Comparison of ENCODE assay signal across 8 cellular contexts in the genomic region with DNA sequence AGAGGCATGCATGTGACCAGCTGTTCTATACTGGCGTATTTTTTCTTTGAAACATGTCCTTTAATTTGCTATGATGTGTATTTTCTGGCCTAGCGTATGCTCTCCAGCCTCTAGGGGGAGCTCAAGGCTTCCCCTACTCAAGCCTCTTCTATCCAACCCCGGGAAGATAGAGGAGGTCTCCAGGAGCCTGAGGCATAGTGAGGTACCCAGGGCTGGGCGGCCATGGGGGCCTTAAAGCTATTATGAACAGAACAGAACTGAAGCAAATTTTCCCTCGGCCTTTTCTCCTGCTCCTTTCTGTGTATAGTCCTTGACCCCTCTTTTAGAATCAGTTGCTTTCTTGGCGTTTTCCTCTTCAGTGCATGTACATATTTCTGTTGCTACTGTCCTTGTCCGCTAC.
DNase-seq lines count a peak whose midpoint lies in the region; ATAC-seq and TF ChIP-seq lines count a peak whose summit lies in the region.

No MANE protein-coding gene starts in this region.

- H3K9me3 ChIP-seq in H9 (ENCODE audit: control insufficient read depth, low read depth, low read length) = no peaks in the 10 kb centered on the region

- no peak overlapping the region for H3K4me2 ChIP-seq in H9 (ENCODE audit: insufficient read depth, insufficient read length, low read length)

- no peak overlapping the region for H2BK120ac ChIP-seq in H9 (ENCODE audit: low read depth, low read length, poor library complexity, severe bottlenecking)

- H4K5ac ChIP-seq in H9 (ENCODE audit: insufficient read length, low read depth, low read length) = no peak overlapping the region

- no peak overlapping the region for H2BK5ac ChIP-seq in H9 (ENCODE audit: insufficient read length, low read length)

- H2AFZ ChIP-seq in H9 (ENCODE audit: low read length) = no peak overlapping the region

- H2BK12ac ChIP-seq in H9 (ENCODE audit: insufficient read length, low read depth, low read length) = no peak overlapping the region

- no peaks in the 10 kb centered on the region for H3K23me2 ChIP-seq in H9 (ENCODE audit: insufficient read length, low read depth, low read length, poor library complexity, severe bottlenecking)

- H3K9me3 Mint-ChIP-seq in H9 = no peaks in the 10 kb centered on the region

- no peak overlapping the region for H3K4me3 Mint-ChIP-seq in H9

- H4K91ac ChIP-seq in H9 (ENCODE audit: insufficient read length, low read depth, low read length) = no peak overlapping the region

- no peak overlapping the region for H2BK15ac ChIP-seq in H9 (ENCODE audit: low read depth, low read length)

- no peaks in the 10 kb centered on the region for H3K4me1 ChIP-seq in H9 (ENCODE audit: insufficient read depth, low read length)

- no peak for ATAC-seq in HG03457 (IDR thresholded peaks at IDR 0.05; ENCODE audit: unreplicated experiment)
- ATAC-seq in HG03342 (IDR thresholded peaks at IDR 0.05; ENCODE audit: unreplicated experiment) = no peak

- no peak overlapping the region for H3K4ac ChIP-seq in H9 (ENCODE audit: low read depth, low read length)

- H3T11ph ChIP-seq in H9 (ENCODE audit: low read length) = no peak overlapping the region

- no peaks in the 10 kb centered on the region for H4K20me1 ChIP-seq in H9 (ENCODE audit: control insufficient read depth, insufficient read depth, insufficient read length)

- H3K27me3 ChIP-seq in H9 (ENCODE audit: insufficient read depth, low read length) = no peaks in the 10 kb centered on the region

- no peak overlapping the region for H2BK20ac ChIP-seq in H9 (ENCODE audit: low read depth, low read length, poor library complexity, severe bottlenecking)

- H3K79me1 ChIP-seq in H9 (ENCODE audit: insufficient read depth, low read depth, low read length, poor library complexity, severe bottlenecking) = no peaks in the 10 kb centered on the region

- H4K8ac ChIP-seq in H9 (replicated peaks; ENCODE audit: insufficient read length, low read depth, low read length) = no peak overlapping the region

- H3K27ac ChIP-seq in H9 (ENCODE audit: insufficient read length, low read depth, low read length) (no peak overlapping the region), substantia nigra (ENCODE audit: low read depth, low read length, poor library complexity, severe bottlenecking) (no peak overlapping the region)

- H3K36me3 Mint-ChIP-seq in H9 (ENCODE audit: insufficient read depth in 1 of 3, low read depth in 3 of 3) = no peaks in the 10 kb centered on the region; a peak in 1 of 7 replicates

- no peak overlapping the region for H3K18ac ChIP-seq in H9 (ENCODE audit: insufficient read length, low read depth, low read length)

- no peaks in the 10 kb centered on the region for H3K27me3 Mint-ChIP-seq in H9 (ENCODE audit: low read depth)

- H3K56ac ChIP-seq in H9 (ENCODE audit: insufficient read length, low read depth, low read length) = no peak overlapping the region

- H3K79me2 ChIP-seq in H9 (ENCODE audit: insufficient read depth, low read length) = no peaks in the 10 kb centered on the region

- H3K9ac ChIP-seq in H9 (ENCODE audit: extremely low read depth, insufficient read length, low read length) = no peak overlapping the region

- H3K14ac ChIP-seq in H9 (ENCODE audit: insufficient read depth, low read length) = no peak overlapping the region

- no peak overlapping the region for H3K27ac Mint-ChIP-seq in H9

- peaks cover 2% of the 10 kb centered on the region in 2 experiments; a peak in 2 of 4 replicates for H3K4me1 Mint-ChIP-seq in H9

- peak; percentile 87 for TF ChIP-seq CTCF in H9 (conservative IDR thresholded peaks at IDR 0.05)

- WGBS in H9 (ENCODE audit: extremely low coverage, insufficient read length, low lambda C conversion rate) = no CpG with 5 or more reads among the region's 7 CpGs

- H3K23ac ChIP-seq in H9 (ENCODE audit: insufficient read length, low read depth, low read length) = no peak overlapping the region

- DNase-seq in Daoy (ENCODE audit: low read depth) = peak; percentile 16
- peak; percentile 70 for DNase-seq in H9
- peak; percentile 68 for DNase-seq in NCI-H69 (lab: John Stamatoyannopoulos, UW)
- DNase-seq in astrocyte of the hippocampus (ENCODE audit: low read depth, low spot score) = peak; percentile 48
- peak; percentile 57 for DNase-seq in inferior parietal cortex (ENCODE audit: extremely low spot score)
- DNase-seq in substantia nigra (lab: John Stamatoyannopoulos, UW) = peak in 37 of 49 donors; percentile 0 to 43 (median 18)

- no peak overlapping the region for H2AK5ac ChIP-seq in H9 (ENCODE audit: insufficient read length, low read length)

Comparison
In these comparisons a context has a peak if more than half of its experiments do, and no peak if none do; other contexts are left out.
1. DNase-seq: peak in every context shown above with its lines; median percentile 70 in H9; 68 in NCI-H69; 57 in inferior parietal cortex; 48 in astrocyte of the hippocampus; 18 in substantia nigra; 16 in Daoy.